In genomic region chr10:86644412-86645110, GRCh38 we compare ENCODE assay signal across 11 cellular contexts. TPM values are rescaled to one million over a fixed set of nuclear protein-coding genes. Genes with fewer than 3 reads are reported as not detected.
DNase-seq lines count a peak whose midpoint lies in the region; ATAC-seq, FAIRE-seq and TF ChIP-seq lines count a peak whose summit lies in the region.
"Had no signal": no experiment of that assay in that cellular context is flagged by ENCODE, and none has a peak within 500 bp of the region (broad histone marks: within the 10 kb centered on the region; RNA-seq: fewer than 3 reads in every experiment).

No MANE protein-coding gene starts in this region.

- no peak overlapping the region for H3K4me2 ChIP-seq in keratinocyte (ENCODE audit: control insufficient read depth, extremely low read depth, insufficient read depth, low read depth, low read length)

- peaks cover 0 to 23% (median 7%) of the 10 kb centered on the region in 11 donors for H3K9me3 Mint-ChIP-seq in naive thymus-derived CD4-positive, alpha-beta T cell

- CTCF ChIA-PET in naive thymus-derived CD4-positive, alpha-beta T cell (lab: Charles Lee), result no interaction called here

- dilution Hi-C loops in keratinocyte (cut with MboI; ENCODE audit: extremely low pct_ligation_motif_present, low sequenced_read_pairs), result no loop called here

- no peaks in the 10 kb centered on the region for H3K27me3 ChIP-seq in RWPE2 (ENCODE audit: insufficient read depth, poor library complexity, severe bottlenecking)
- H3K27me3 ChIP-seq in keratinocyte (ENCODE audit: control insufficient read depth, extremely low read depth, insufficient read depth, low read length), result no peaks in the 10 kb centered on the region
- H3K27me3 ChIP-seq in naive thymus-derived CD4-positive, alpha-beta T cell (ENCODE audit: control insufficient read depth in 2 of 2, insufficient read depth in 2 of 2, low read length in 2 of 2), result no peaks in the 10 kb centered on the region
- H3K27me3 ChIP-seq: uterus had no signal

- H3K4me3 ChIP-seq in AG09309 (ENCODE audit: control insufficient read depth, low read depth, low read length), result no peak overlapping the region
- H3K4me3 ChIP-seq in RWPE2 (ENCODE audit: severe bottlenecking), result no peak overlapping the region
- H3K4me3 ChIP-seq in keratinocyte (ENCODE audit: control insufficient read depth in 2 of 3, extremely low read depth in 1 of 3, insufficient read depth in 2 of 3, low read depth in 1 of 3, low read length in 3 of 3), result no peak overlapping the region
- H3K4me3 ChIP-seq in naive thymus-derived CD4-positive, alpha-beta T cell (ENCODE audit: low read length), result no peak overlapping the region
- H3K4me3 ChIP-seq: psoas muscle, uterus had no signal

- H3K27me3 Mint-ChIP-seq in naive thymus-derived CD4-positive, alpha-beta T cell, result peaks cover 7 to 19% (median 14%) of the 10 kb centered on the region in 5 donors

- H3K27ac Mint-ChIP-seq in naive thymus-derived CD4-positive, alpha-beta T cell, result no peak overlapping the region

- no peak overlapping the region for H3K4me3 Mint-ChIP-seq in naive thymus-derived CD4-positive, alpha-beta T cell

- H3K9me3 ChIP-seq in RWPE2 (ENCODE audit: severe bottlenecking) (no peaks in the 10 kb centered on the region), keratinocyte (ENCODE audit: control insufficient read depth, low read depth, low read length) (no peaks in the 10 kb centered on the region)
- no peaks in the 10 kb centered on the region for H3K9me3 ChIP-seq in naive thymus-derived CD4-positive, alpha-beta T cell (ENCODE audit: control insufficient read depth in 2 of 3, low read length in 3 of 3)
- H3K9me3 ChIP-seq: psoas muscle, uterus had no signal

- FAIRE-seq in keratinocyte (lab: Jason Lieb, UNC), result peak; percentile 13

- in situ Hi-C loops in G401 (cut with HindIII; ENCODE audit: low sequenced_read_pairs), result no loop called here

- H4K20me1 ChIP-seq in keratinocyte (ENCODE audit: control insufficient read depth, extremely low read depth, insufficient read depth, low read length), result no peaks in the 10 kb centered on the region

- peaks cover 30% of the 10 kb centered on the region for H3K4me1 ChIP-seq in RWPE2 (ENCODE audit: insufficient read depth, poor library complexity, severe bottlenecking)
- peaks cover 35% of the 10 kb centered on the region for H3K4me1 ChIP-seq in keratinocyte (ENCODE audit: control insufficient read depth, extremely low read depth, insufficient read depth, low read length)
- H3K4me1 ChIP-seq in naive thymus-derived CD4-positive, alpha-beta T cell (ENCODE audit: control insufficient read depth in 2 of 2, insufficient read depth in 2 of 2, low read length in 2 of 2), result no peaks in the 10 kb centered on the region

- no peak overlapping the region for H3K9ac ChIP-seq in keratinocyte (ENCODE audit: control insufficient read depth, extremely low read depth, insufficient read depth, low read length)

- H2AFZ ChIP-seq in keratinocyte (ENCODE audit: control insufficient read depth, low read length), result no peak overlapping the region

- DNase-seq in AG09309 (ENCODE audit: low read depth) (no peak), RWPE2 (ENCODE audit: low spot score) (no peak), keratinocyte (ENCODE audit: low read depth, low spot score) (no peak), G401 (ENCODE audit: low spot score) (no peak)
- DNase-seq in naive thymus-derived CD4-positive, alpha-beta T cell, result no peak
- DNase-seq: glutamatergic neuron, psoas muscle, uterus had no signal

- H3K79me2 ChIP-seq in keratinocyte (ENCODE audit: control insufficient read depth, insufficient read depth, low read length), result no peaks in the 10 kb centered on the region

- intact Hi-C loops in naive thymus-derived CD4-positive, alpha-beta T cell (cut with micrococcal nuclease), result loop anchor here in 1 of 2 donors (1.0 kb wide), 1 partner anchor 244 kb away; no protein-coding TSS in a partner anchor

- ATAC-seq in GM18907 (IDR thresholded peaks at IDR 0.05; ENCODE audit: unreplicated experiment), result peak; percentile 64
- no peak for ATAC-seq in RWPE2 (ENCODE audit: low read depth)
- no peak for ATAC-seq in naive thymus-derived CD4-positive, alpha-beta T cell
- no peak for ATAC-seq in GM21723 (IDR thresholded peaks at IDR 0.05; ENCODE audit: unreplicated experiment)
- no peak for ATAC-seq in HG02938 (IDR thresholded peaks at IDR 0.05; ENCODE audit: unreplicated experiment)
- ATAC-seq: psoas muscle had no signal

- H3K9me1 ChIP-seq in keratinocyte (ENCODE audit: control insufficient read depth, extremely low read depth, insufficient read depth, low read length), result peaks cover 2% of the 10 kb centered on the region

- H3K36me3 ChIP-seq in RWPE2 (ENCODE audit: low read depth) (no peaks in the 10 kb centered on the region), keratinocyte (ENCODE audit: control insufficient read depth in 2 of 2, extremely low read depth in 1 of 2, insufficient read depth in 2 of 2, low read length in 2 of 2) (no peaks in the 10 kb centered on the region)
- no peaks in the 10 kb centered on the region for H3K36me3 ChIP-seq in naive thymus-derived CD4-positive, alpha-beta T cell (ENCODE audit: control insufficient read depth in 2 of 3, insufficient read depth in 3 of 3, low read length in 3 of 3)
- H3K36me3 ChIP-seq: uterus had no signal

- TF ChIP-seq CTCF in AG09309 (IDR thresholded peaks at IDR 0.05; ENCODE audit: control insufficient read depth, insufficient read depth, low read depth, low read length, missing control alignments), result peak; percentile 35
- TF ChIP-seq CTCF in RWPE2 (IDR thresholded peaks at IDR 0.05; ENCODE audit: poor library complexity, severe bottlenecking), result peak; percentile 29
- peak in 2 of 3 experiments; percentile 32 to 43 for TF ChIP-seq CTCF in keratinocyte (optimal IDR thresholded peaks at IDR 0.05 in 1 of 3, IDR thresholded peaks at IDR 0.05 in 1 of 3, conservative IDR thresholded peaks at IDR 0.05 in 1 of 3; ENCODE audit: extremely low read depth in 1 of 3, insufficient read depth in 2 of 3, low read length in 3 of 3)

- H3K36me3 Mint-ChIP-seq in naive thymus-derived CD4-positive, alpha-beta T cell, result peaks cover 0 to 7% (median 0%) of the 10 kb centered on the region in 5 donors

- no peak overlapping the region for H3K27ac ChIP-seq in RWPE2 (ENCODE audit: poor library complexity, severe bottlenecking)
- no peak overlapping the region for H3K27ac ChIP-seq in keratinocyte (ENCODE audit: control insufficient read depth, insufficient read depth, low read length)
- H3K27ac ChIP-seq in naive thymus-derived CD4-positive, alpha-beta T cell (ENCODE audit: low read depth, low read length), result no peak overlapping the region
- H3K27ac ChIP-seq: psoas muscle, uterus had no signal

- peaks cover 0 to 13% (median 0%) of the 10 kb centered on the region in 7 donors for H3K4me1 Mint-ChIP-seq in naive thymus-derived CD4-positive, alpha-beta T cell

- POLR2A ChIA-PET in naive thymus-derived CD4-positive, alpha-beta T cell (lab: Charles Lee), result no interaction called here

RNA-seq across cellular contexts. Expression of gene OPN4, which starts 9.8 kb away (rescaled TPM):
- not detected in 3 replicates for polyA plus RNA-seq in keratinocyte
- not detected for polyA plus RNA-seq in keratinocyte (2011; ENCODE audit: low read depth)
- polyA plus RNA-seq in keratinocyte (2011; cell fraction: cytosol; rRNA removed), result not detected in 2 replicates
- polyA plus RNA-seq in keratinocyte (2011; cell fraction: nucleus; rRNA removed), result not detected in 2 replicates
- polyA plus RNA-seq in keratinocyte (2012; ENCODE audit: low replicate concordance), result not detected in 2 replicates
- not detected in 3 replicates for polyA minus RNA-seq in keratinocyte
- not detected for polyA minus RNA-seq in keratinocyte (2011; cell fraction: cytosol; rRNA and poly(A)+ RNA removed)
- not detected in 2 replicates for polyA minus RNA-seq in keratinocyte (2011; cell fraction: nucleus; rRNA and poly(A)+ RNA removed)
- not detected for total RNA-seq in naive thymus-derived CD4-positive, alpha-beta T cell
- not detected for polyA plus RNA-seq in naive thymus-derived CD4-positive, alpha-beta T cell
- total RNA-seq in G401 (2014; rRNA removed; shearing (Covaris generic)), result not detected in 2 replicates
- total RNA-seq: uterus had no signal

RNA-seq across cellular contexts. Expression of gene LDB3, which starts 23.8 kb away (rescaled TPM):
- 0.01 TPM in 2 of 3 replicates, not detected in the other for polyA plus RNA-seq in keratinocyte
- polyA plus RNA-seq in keratinocyte (2011; ENCODE audit: low read depth), result 0.07 TPM
- 0.01 TPM in 1 of 2 replicates, not detected in the other for polyA plus RNA-seq in keratinocyte (2011; cell fraction: cytosol; rRNA removed)
- not detected in 2 replicates for polyA plus RNA-seq in keratinocyte (2011; cell fraction: nucleus; rRNA removed)
- polyA plus RNA-seq in keratinocyte (2012; ENCODE audit: low replicate concordance), result 0.03 and 0.04 TPM in 2 replicates
- polyA minus RNA-seq in keratinocyte, result not detected in 3 replicates
- not detected for polyA minus RNA-seq in keratinocyte (2011; cell fraction: cytosol; rRNA and poly(A)+ RNA removed)
- not detected in 2 replicates for polyA minus RNA-seq in keratinocyte (2011; cell fraction: nucleus; rRNA and poly(A)+ RNA removed)
- total RNA-seq in naive thymus-derived CD4-positive, alpha-beta T cell, result under 1 TPM in 2 of 5 experiments, not detected in 3; 0.13 to 0.32 TPM
- not detected for polyA plus RNA-seq in naive thymus-derived CD4-positive, alpha-beta T cell
- 0.37 and 0.78 TPM in 2 replicates for total RNA-seq in G401 (2014; rRNA removed; shearing (Covaris generic))
